ENCODE assay signal across 9 cellular contexts in the genomic region with DNA sequence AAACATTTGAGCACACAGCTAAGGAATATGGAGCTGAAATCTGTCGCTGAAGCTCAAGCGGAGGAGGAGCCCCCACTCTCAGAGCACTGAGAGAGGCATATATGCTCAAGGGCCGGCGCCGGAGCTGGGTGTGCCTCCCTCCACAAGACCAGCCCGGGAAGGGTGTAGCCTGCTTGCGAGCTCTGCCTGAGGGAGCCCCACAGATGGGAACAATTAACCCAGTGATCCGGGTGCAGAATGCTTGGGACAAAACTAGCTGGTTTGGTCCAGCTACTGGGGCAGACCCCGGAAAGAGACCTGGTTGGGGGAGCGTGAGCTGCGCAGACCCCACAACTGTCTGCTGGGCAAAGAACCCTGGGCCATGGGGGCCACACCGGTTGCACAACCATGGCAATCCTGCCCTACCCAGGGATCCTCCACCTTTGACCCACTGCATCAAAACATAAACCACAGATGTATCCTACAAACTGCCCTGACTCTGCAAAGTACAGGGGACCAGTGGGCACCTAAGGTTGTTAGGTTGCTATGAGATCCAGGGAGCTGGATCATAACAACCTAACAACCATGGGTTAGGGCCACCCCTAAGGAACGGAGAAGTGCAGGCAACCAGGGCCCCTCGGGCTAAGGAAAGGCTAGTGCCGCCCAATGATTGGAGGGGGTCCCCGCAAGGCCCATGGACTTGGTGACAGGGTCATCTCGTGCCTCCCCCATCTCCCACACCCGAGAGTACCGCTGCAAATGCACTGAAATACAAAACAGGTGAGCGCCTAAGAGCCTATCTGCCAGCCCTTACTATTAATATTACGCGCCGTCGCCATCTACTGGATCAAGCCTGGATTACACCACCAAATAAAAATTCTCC. TPM values are rescaled to one million over a fixed set of nuclear protein-coding genes. Genes with fewer than 3 reads are reported as not detected.
DNase-seq lines count a peak whose midpoint lies in the region; ATAC-seq, FAIRE-seq and TF ChIP-seq lines count a peak whose summit lies in the region.
"Had no signal": no experiment of that assay in that cellular context is flagged by ENCODE, and none has a peak within 500 bp of the region (broad histone marks: within the 10 kb centered on the region; RNA-seq: fewer than 3 reads in every experiment).

No MANE protein-coding gene starts in this region.

- ATAC-seq in GM21825 (IDR thresholded peaks at IDR 0.05; ENCODE audit: unreplicated experiment) (peak; percentile 88), left colon (peak; percentile 73)

- H3K36me3 ChIP-seq in OCI-LY1 (ENCODE audit: insufficient read depth, low read length): no peaks in the 10 kb centered on the region
- no peaks in the 10 kb centered on the region for H3K36me3 ChIP-seq in mammary epithelial cell (ENCODE audit: insufficient read depth, low read length)
- H3K36me3 ChIP-seq in thyroid gland: no peaks in the 10 kb centered on the region
- H3K36me3 ChIP-seq: gastrocnemius medialis had no signal

- no peak for TF ChIP-seq POLR2A in thyroid gland (IDR thresholded peaks at IDR 0.05)

- H3K9ac ChIP-seq in OCI-LY1 (ENCODE audit: low read length): no peak overlapping the region
- no peak overlapping the region for H3K9ac ChIP-seq in mammary epithelial cell (ENCODE audit: insufficient read depth, low read length)

- in situ Hi-C loops in mammary epithelial cell (cut with MboI; ENCODE audit: low sequenced_read_pairs in 2 of 2): loop anchor here (5.0 to 10.0 kb wide), 2 partner anchors 224 to 236 kb away; no protein-coding TSS in a partner anchor

- TF ChIP-seq CTCF in OCI-LY1 (IDR thresholded peaks at IDR 0.05; ENCODE audit: low read length) (peak; percentile 63), mammary epithelial cell (conservative IDR thresholded peaks at IDR 0.05 in 1 of 2, IDR thresholded peaks at IDR 0.05 in 1 of 2; ENCODE audit: extremely low read depth in 1 of 2, insufficient read depth in 1 of 2, low read depth in 1 of 2, low read length in 2 of 2) (peak; percentile 50 to 76), thyroid gland (IDR thresholded peaks at IDR 0.05) (peak in 3 of 6 experiments; percentile 52 to 59 (median 55))

- no peaks in the 10 kb centered on the region for H3F3A ChIP-seq in OCI-LY1 (ENCODE audit: insufficient read depth, low read length)

- H3K79me2 ChIP-seq in OCI-LY1 (ENCODE audit: insufficient read depth, low read length): no peaks in the 10 kb centered on the region
- H3K79me2 ChIP-seq in mammary epithelial cell (ENCODE audit: insufficient read depth, low read length): no peaks in the 10 kb centered on the region

- dilution Hi-C loops in mammary epithelial cell (cut with HindIII; ENCODE audit: low sequenced_read_pairs): no loop called here

- no peaks in the 10 kb centered on the region for H3K9me3 ChIP-seq in OCI-LY1 (ENCODE audit: low read length)
- no peaks in the 10 kb centered on the region for H3K9me3 ChIP-seq in mammary epithelial cell (replicated peaks; ENCODE audit: insufficient read depth, low read length)
- no peaks in the 10 kb centered on the region for H3K9me3 ChIP-seq in thyroid gland
- H3K9me3 ChIP-seq: gastrocnemius medialis had no signal

- H3K4me1 ChIP-seq in OCI-LY1 (ENCODE audit: insufficient read depth, low read length, severe bottlenecking): no peaks in the 10 kb centered on the region
- peaks cover 13% of the 10 kb centered on the region for H3K4me1 ChIP-seq in mammary epithelial cell (ENCODE audit: insufficient read depth, low read length)
- H3K4me1 ChIP-seq in thyroid gland: no peaks in the 10 kb centered on the region
- H3K4me1 ChIP-seq: gastrocnemius medialis had no signal

- FAIRE-seq in HTR-8/SVneo (lab: Jason Lieb, UNC): no peak

- H3K4me2 ChIP-seq in OCI-LY1 (ENCODE audit: low read length) (no peak overlapping the region), mammary epithelial cell (ENCODE audit: insufficient read depth, low read depth, low read length) (peak overlapping the region; percentile 20)

- H3K27ac ChIP-seq in OCI-LY1 (ENCODE audit: low read depth, low read length, poor library complexity, severe bottlenecking): no peak overlapping the region
- H3K27ac ChIP-seq in mammary epithelial cell (ENCODE audit: insufficient read depth, low read depth, low read length): no peak overlapping the region
- H3K27ac ChIP-seq in thyroid gland: no peak overlapping the region
- H3K27ac ChIP-seq: gastrocnemius medialis had no signal

- WGBS in mammary epithelial cell (ENCODE audit: low coverage, missing lambda C conversion rate): 30% methylated on average over 16 of the region's 24 CpGs
- 56 to 65% methylated on average over 18 to 24 of the region's 24 CpGs for WGBS in thyroid gland, 2 donors

- H3K27me3 ChIP-seq in OCI-LY1 (ENCODE audit: insufficient read depth, low read length): no peaks in the 10 kb centered on the region
- no peaks in the 10 kb centered on the region for H3K27me3 ChIP-seq in mammary epithelial cell (ENCODE audit: insufficient read depth, low read length)
- H3K27me3 ChIP-seq in thyroid gland: no peaks in the 10 kb centered on the region
- H3K27me3 ChIP-seq: gastrocnemius medialis had no signal

- H2AFZ ChIP-seq in OCI-LY1 (ENCODE audit: low read length) (no peak overlapping the region), mammary epithelial cell (ENCODE audit: low read depth, low read length) (peak overlapping the region; percentile 69)

- intact Hi-C loops in mammary epithelial cell (cut with micrococcal nuclease) (loop anchor here (1.0 to 2.0 kb wide), 3 partner anchors 124 to 226 kb away; no protein-coding TSS in a partner anchor), left colon (cut with DNase I, micrococcal nuclease) (loop anchor here in 1 of 2 donors (10.0 kb wide), 1 partner anchor 224 kb away; no protein-coding TSS in a partner anchor), thyroid gland (cut with DNase I) (no loop called here)

- no TSS peak for BruUV-seq in mammary epithelial cell (replicated peaks; lab: Mats Ljungman, UMichigan)

- DNase-seq in activated CD4-positive, alpha-beta T cell treated with anti-CD3 and anti-CD28 coated beads for 48 hours: peak; percentile 53
- DNase-seq in activated CD4-positive, alpha-beta T cell treated with anti-CD3 and anti-CD28 coated beads, Interleukin-2, amount 50 U/mL, for 4 hours: no peak
- DNase-seq in HTR-8/SVneo (ENCODE audit: insufficient read length, low spot score) (peak; percentile 20), mammary epithelial cell (peak; percentile 43), left colon (peak in 1 of 2 donors; percentile 52), thyroid gland (peak; percentile 34 to 48)
- DNase-seq: gastrocnemius medialis had no signal

- H4K20me1 ChIP-seq in OCI-LY1 (ENCODE audit: insufficient read depth, low read length) (no peaks in the 10 kb centered on the region), mammary epithelial cell (ENCODE audit: insufficient read depth, low read length) (no peaks in the 10 kb centered on the region)

- CTCF ChIA-PET in mammary epithelial cell (lab: Charles Lee; ENCODE audit: low non-redundant PET): no interaction called here

- no peaks in the 10 kb centered on the region for H3K9me2 ChIP-seq in OCI-LY1 (ENCODE audit: low read depth, low read length)

- no peak overlapping the region for H3K4me3 ChIP-seq in OCI-LY1 (ENCODE audit: low read depth, low read length, poor library complexity, severe bottlenecking)
- no peak overlapping the region for H3K4me3 ChIP-seq in mammary epithelial cell (replicated peaks in 1 of 3; ENCODE audit: insufficient read depth in 1 of 3, low read depth in 2 of 3, low read length in 3 of 3)
- H3K4me3 ChIP-seq in thyroid gland (replicated peaks in 1 of 3): no peak overlapping the region
- H3K4me3 ChIP-seq: gastrocnemius medialis had no signal

RNA-seq across cellular contexts. Expression of gene SCN1A, which starts 53.4 kb away (rescaled TPM):
- total RNA-seq in mammary epithelial cell: under 1 TPM in 1 of 2 donors, not detected in 1; 0.50 TPM
- polyA plus RNA-seq in mammary epithelial cell: not detected
- not detected for polyA minus RNA-seq in mammary epithelial cell
- total RNA-seq in left colon: not detected
- total RNA-seq in thyroid gland: not detected
- total RNA-seq: gastrocnemius medialis had no signal

Comparison
In these comparisons a context has a peak if more than half of its experiments do, and no peak if none do; other contexts are left out.
1. DNase-seq: peak in activated CD4-positive, alpha-beta T cell treated with anti-CD3 and anti-CD28 coated beads for 48 hours (single experiment), HTR-8/SVneo (single experiment), mammary epithelial cell (single experiment) and thyroid gland (2 of 2); none in activated CD4-positive, alpha-beta T cell treated with anti-CD3 and anti-CD28 coated beads, Interleukin-2, amount 50 U/mL, for 4 hours (0 of 2).